Comparison of ENCODE assay signal across 7 cellular contexts in the genomic region with DNA sequence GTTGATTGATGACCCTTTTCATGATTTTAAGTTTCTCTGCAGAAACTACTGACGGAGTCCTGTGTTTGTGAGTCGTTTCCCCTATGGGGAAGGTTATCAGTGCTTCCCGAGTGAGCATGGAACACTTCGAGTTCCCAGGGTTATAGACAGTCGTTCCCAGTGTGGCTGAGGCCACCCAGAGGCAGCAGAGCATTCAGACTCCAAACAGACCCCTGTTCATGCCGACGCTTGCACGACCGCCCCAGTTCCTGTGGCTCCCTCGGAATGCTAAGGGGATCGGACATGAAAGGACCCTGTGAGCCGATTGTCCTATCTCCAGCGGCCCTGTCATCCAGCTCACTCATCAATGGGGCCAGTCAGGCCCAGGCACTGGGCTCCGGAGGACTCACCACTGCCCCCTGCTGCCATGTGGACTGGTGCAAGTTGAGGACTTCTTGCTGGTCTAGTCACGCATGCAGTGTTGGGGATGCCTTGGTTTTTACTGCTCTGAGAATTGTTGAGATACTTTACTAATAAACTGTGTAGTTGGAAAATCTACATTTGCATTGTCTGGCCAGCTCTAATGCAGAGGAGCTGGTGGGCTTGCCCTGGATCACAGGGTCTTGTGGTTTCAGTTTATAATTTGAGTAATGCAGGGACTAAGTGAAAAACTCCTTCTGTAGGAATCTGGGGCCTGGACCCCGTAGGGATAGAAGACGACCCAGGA.
DNase-seq lines count a peak whose midpoint lies in the region; ATAC-seq and TF ChIP-seq lines count a peak whose summit lies in the region.

No MANE protein-coding gene starts in this region.

- H3K79me2 ChIP-seq in Loucy (ENCODE audit: insufficient read depth, low read length) = peaks cover 19% of the 10 kb centered on the region

- CTCF ChIA-PET in GM10248 (lab: Yijun Ruan, JAX) = interaction anchor here (0.6 to 2.0 kb wide), 15 partner anchors 9 to 304 kb away, joined by 3 to 12 read pairs (median 3); no protein-coding TSS in a partner anchor

- no peaks in the 10 kb centered on the region for H3K9me3 ChIP-seq in Loucy (ENCODE audit: insufficient read depth, low read depth, low read length)

- no peaks in the 10 kb centered on the region for H3F3A ChIP-seq in Loucy (ENCODE audit: low read depth)

- ATAC-seq in activated CD4-positive, CD25-positive, alpha-beta regulatory T cell treated with anti-CD3 and anti-CD28 coated beads, Interleukin-2, amount 50 U/mL, for 24 hours = peak; percentile 40 to 50
- ATAC-seq in HG03045 (IDR thresholded peaks at IDR 0.05; ENCODE audit: unreplicated experiment) = no peak

- no peak overlapping the region for H2AFZ ChIP-seq in Loucy (ENCODE audit: low read length)

- no peak overlapping the region for H3K4me2 ChIP-seq in Loucy (ENCODE audit: low read depth, low read length, poor library complexity, severe bottlenecking)

- peak; percentile 84 for DNase-seq in GM10248 (ENCODE audit: extremely low spot score)
- peak in 60 of 61 donors; percentile 18 to 96 (median 85) for DNase-seq in caudate nucleus (lab: John Stamatoyannopoulos, UW)
- peak; percentile 60 for DNase-seq in kidney glomerular epithelial cell (lab: John Stamatoyannopoulos, UW)
- peak; percentile 91 to 93 for DNase-seq in stimulated activated CD4-positive, alpha-beta T cell treated with anti-CD3 and anti-CD28 coated beads, Interleukin-2, amount 100 ng/mL, for 24 hours

- H3K36me3 ChIP-seq in Loucy (ENCODE audit: insufficient read depth, low read length) = peaks cover 9% of the 10 kb centered on the region; the same call in 1 of the 2 replicates

- peaks cover 11% of the 10 kb centered on the region for H3K27me3 ChIP-seq in Loucy (ENCODE audit: insufficient read depth, low read length, poor library complexity, severe bottlenecking)

- H3K27ac ChIP-seq in caudate nucleus (ENCODE audit: low read depth, low read length) = peak overlapping the region; percentile 73

- no peak overlapping the region for H3K9ac ChIP-seq in Loucy (ENCODE audit: low read depth, low read length, poor library complexity, severe bottlenecking)

- H3K4me3 ChIP-seq in Loucy (ENCODE audit: low read length, poor library complexity, severe bottlenecking) = no peak overlapping the region

- H3K4me1 ChIP-seq in Loucy (ENCODE audit: insufficient read depth, low read length, poor library complexity, severe bottlenecking) = peaks cover 7% of the 10 kb centered on the region

- peak; percentile 72 for TF ChIP-seq CTCF in GM10248 (IDR thresholded peaks at IDR 0.05; ENCODE audit: control extremely low read depth, extremely low read depth, low read depth, missing control alignments)
- peak; percentile 66 for TF ChIP-seq CTCF in Loucy (conservative IDR thresholded peaks at IDR 0.05; ENCODE audit: low read length)

- H3K9me2 ChIP-seq in Loucy (replicated peaks; ENCODE audit: low read depth, low read length) = no peaks in the 10 kb centered on the region

- POLR2A ChIA-PET in GM10248 (lab: Yijun Ruan, JAX) = no interaction called here

- peaks cover 17% of the 10 kb centered on the region for H4K20me1 ChIP-seq in Loucy (ENCODE audit: insufficient read depth, low read length, poor library complexity, severe bottlenecking)
